2 cellular contexts compared by ENCODE assay signal in genomic region chrX:119150163-119151135, GRCh38.
TF ChIP-seq lines count a peak whose summit lies in the region.

No MANE protein-coding gene starts in this region.

TF ChIP-seq in GM23338, 12 proteins besides CTCF, POLR2A, EP300 and RAD21 (continued from another document):
- TF ChIP-seq REST (IDR thresholded peaks at IDR 0.05; ENCODE audit: unreplicated experiment), result no peak
- TF ChIP-seq CREB1 (CRISPR knock-in tag; IDR thresholded peaks at IDR 0.05; ENCODE audit: low read depth), result no peak
- no peak for TF ChIP-seq EZH2 (IDR thresholded peaks at IDR 0.05; ENCODE audit: low read depth, unreplicated experiment)
- TF ChIP-seq ZNF331 (CRISPR knock-in tag; IDR thresholded peaks at IDR 0.05; ENCODE audit: low read depth), result no peak
- no peak for TF ChIP-seq NANOG (IDR thresholded peaks at IDR 0.05; ENCODE audit: borderline replicate concordance)
- TF ChIP-seq EZH2phosphoT487 (IDR thresholded peaks at IDR 0.05; ENCODE audit: unreplicated experiment), result no peak
- no peak for TF ChIP-seq JUNB (IDR thresholded peaks at IDR 0.05; ENCODE audit: unreplicated experiment)
- no peak for TF ChIP-seq POLR2AphosphoS5 (IDR thresholded peaks at IDR 0.05; ENCODE audit: low read depth)
- TF ChIP-seq ZNF462 (CRISPR knock-in tag; IDR thresholded peaks at IDR 0.05), result no peak
- TF ChIP-seq ZNF114 (CRISPR knock-in tag; IDR thresholded peaks at IDR 0.05), result no peak
- no peak for TF ChIP-seq STAT1 (IDR thresholded peaks at IDR 0.05; ENCODE audit: unreplicated experiment)

TF ChIP-seq in WTC11, 78 proteins besides CTCF, POLR2A, EP300 and RAD21 (continued from another document):
- TF ChIP-seq FOXP4 (CRISPR knock-in tag; IDR thresholded peaks at IDR 0.05), result no peak
- TF ChIP-seq PREB (CRISPR knock-in tag; IDR thresholded peaks at IDR 0.05; ENCODE audit: borderline replicate concordance), result no peak
- no peak for TF ChIP-seq MXD4 (CRISPR knock-in tag; IDR thresholded peaks at IDR 0.05; ENCODE audit: borderline replicate concordance)
- TF ChIP-seq ZNF423 (CRISPR knock-in tag; IDR thresholded peaks at IDR 0.05), result no peak
- TF ChIP-seq ZNF138 (CRISPR knock-in tag; conservative IDR thresholded peaks at IDR 0.05), result no peak
- TF ChIP-seq ATF3 (CRISPR knock-in tag; conservative IDR thresholded peaks at IDR 0.05), result no peak
- TF ChIP-seq SOX15 (CRISPR knock-in tag; IDR thresholded peaks at IDR 0.05), result no peak
- TF ChIP-seq IRF2 (CRISPR knock-in tag; IDR thresholded peaks at IDR 0.05; ENCODE audit: borderline replicate concordance, low read depth), result no peak
- TF ChIP-seq CBFB (CRISPR knock-in tag; IDR thresholded peaks at IDR 0.05; ENCODE audit: low read depth), result no peak
- no peak for TF ChIP-seq AFF4 (CRISPR knock-in tag; IDR thresholded peaks at IDR 0.05; ENCODE audit: borderline replicate concordance)
